Comparison of ENCODE assay signal across 28 cellular contexts in genomic region chr12:58190624-58191023, GRCh38.
"Had no signal": no experiment of that assay in that cellular context is flagged by ENCODE, and none has a peak within 500 bp of the region (broad histone marks: within the 10 kb centered on the region; RNA-seq: fewer than 3 reads in every experiment).

No MANE protein-coding gene starts in this region.

- H3K9me3 ChIP-seq: suprapubic skin, testis, thoracic aorta, thyroid gland, tibial artery, transverse colon, upper lobe of right lung, vagina had no signal

- H3K4me1 Mint-ChIP-seq: stimulated activated effector memory CD8-positive, alpha-beta T cell treated with anti-CD3 and anti-CD28 coated beads, Interleukin-12 subunit alpha, Interleukin-12 subunit beta, amount 100 ng/mL, for 72 hours; stimulated activated memory B cell treated with anti-CD40 and anti-IgM and Interleukin-4, amounts not matched to agents 10 μg/mL and 1 μg/mL and 100 μg/mL, for 72 hours; stimulated activated naive CD8-positive, alpha-beta T cell treated with anti-CD3 and anti-CD28 coated beads, Interleukin-15, amount 100 ng/mL, for 72 hours had no signal

- ATAC-seq: stimulated activated effector memory CD8-positive, alpha-beta T cell treated with anti-CD3 and anti-CD28 coated beads, Interleukin-12 subunit alpha, Interleukin-12 subunit beta, amount 100 ng/mL, for 72 hours; stimulated activated memory B cell treated with anti-CD40 and anti-IgM and Interleukin-4, amounts not matched to agents 10 μg/mL and 1 μg/mL and 100 μg/mL, for 72 hours; stimulated activated naive B cell treated with anti-CD40 and anti-IgM and Interleukin-4, amounts not matched to agents 10 μg/mL and 1 μg/mL and 100 μg/mL, for 72 hours; stimulated activated naive CD8-positive, alpha-beta T cell treated with anti-CD3 and anti-CD28 coated beads, Interleukin-15, amount 100 ng/mL, for 72 hours; stimulated activated naive CD8-positive, alpha-beta T cell treated with anti-CD3 and anti-CD28 coated beads, Interleukin-15, Interleukin-2, amounts not matched to agents 100 U/mL and 50 U/mL, for 24 hours; upper lobe of right lung had no signal

- H3K36me3 ChIP-seq: stomach, suprapubic skin, thoracic aorta, thyroid gland, tibial artery, tibial nerve, transverse colon, upper lobe of left lung, upper lobe of right lung, uterus, vagina had no signal

- H3K27ac ChIP-seq: stomach, suprapubic skin, testis, thoracic aorta, thyroid gland, tibial artery, tibial nerve, transverse colon, upper lobe of left lung, upper lobe of right lung, uterus, vagina had no signal

- H3K4me3 Mint-ChIP-seq: stimulated activated effector memory CD8-positive, alpha-beta T cell treated with anti-CD3 and anti-CD28 coated beads, Interleukin-12 subunit alpha, Interleukin-12 subunit beta, amount 100 ng/mL, for 72 hours; stimulated activated memory B cell treated with anti-CD40 and anti-IgM and Interleukin-4, amounts not matched to agents 10 μg/mL and 1 μg/mL and 100 μg/mL, for 72 hours; stimulated activated naive B cell treated with anti-CD40 and anti-IgM and Interleukin-4, amounts not matched to agents 10 μg/mL and 1 μg/mL and 100 μg/mL, for 72 hours; stimulated activated naive CD8-positive, alpha-beta T cell treated with anti-CD3 and anti-CD28 coated beads, Interleukin-15, amount 100 ng/mL, for 72 hours; stimulated activated naive CD8-positive, alpha-beta T cell treated with anti-CD3 and anti-CD28 coated beads, Interleukin-15, Interleukin-2, amounts not matched to agents 100 ng/mL and 50 ng/mL, for 24 hours; type B pancreatic cell had no signal

- H3K27me3 ChIP-seq: stomach, suprapubic skin, testis, thyroid gland, tibial artery, tibial nerve, transverse colon, upper lobe of left lung, upper lobe of right lung, uterus, vagina had no signal

- H3K4me1 ChIP-seq: stomach, suprapubic skin, testis, thyroid gland, tibial artery, tibial nerve, transverse colon, upper lobe of left lung, upper lobe of right lung, uterus, vagina had no signal

- H3K27ac Mint-ChIP-seq: stimulated activated effector memory CD8-positive, alpha-beta T cell treated with anti-CD3 and anti-CD28 coated beads, Interleukin-12 subunit alpha, Interleukin-12 subunit beta, amount 100 ng/mL, for 72 hours; stimulated activated memory B cell treated with anti-CD40 and anti-IgM and Interleukin-4, amounts not matched to agents 10 μg/mL and 1 μg/mL and 100 μg/mL, for 72 hours; stimulated activated naive B cell treated with anti-CD40 and anti-IgM and Interleukin-4, amounts not matched to agents 10 μg/mL and 1 μg/mL and 100 μg/mL, for 72 hours; stimulated activated naive CD8-positive, alpha-beta T cell treated with anti-CD3 and anti-CD28 coated beads, Interleukin-15, amount 100 ng/mL, for 72 hours; stimulated activated naive CD8-positive, alpha-beta T cell treated with anti-CD3 and anti-CD28 coated beads, Interleukin-15, Interleukin-2, amounts not matched to agents 100 ng/mL and 50 ng/mL, for 24 hours; type B pancreatic cell had no signal

- H3K27me3 Mint-ChIP-seq: stimulated activated naive B cell treated with anti-CD40 and anti-IgM and Interleukin-4, amounts not matched to agents 10 μg/mL and 1 μg/mL and 100 μg/mL, for 72 hours; stimulated activated naive CD8-positive, alpha-beta T cell treated with anti-CD3 and anti-CD28 coated beads, Interleukin-15, amount 100 ng/mL, for 72 hours had no signal

- H3K4me3 ChIP-seq: stomach, suprapubic skin, testis, thoracic aorta, thyroid gland, tibial artery, tibial nerve, transverse colon, upper lobe of left lung, upper lobe of right lung, uterus, vagina had no signal

- DNase-seq: stimulated activated CD4-positive, alpha-beta T cell treated with anti-CD3 and anti-CD28 coated beads, Interleukin-2, amount 100 ng/mL, for 48 hours; stimulated activated CD4-positive, alpha-beta T cell treated with anti-CD3 and anti-CD28 coated beads, Interleukin-4, amount 100 ng/mL, for 1 hour; stimulated activated CD4-positive, alpha-beta T cell treated with anti-CD3 and anti-CD28 coated beads, Interleukin-4, amount 100 ng/mL, for 24 hours; stimulated activated CD4-positive, alpha-beta T cell treated with anti-CD3 and anti-CD28 coated beads, Interleukin-4, amount 100 ng/mL, for 4 hours; stimulated activated CD8-positive, alpha-beta memory T cell treated with anti-CD3 and anti-CD28 coated beads, Interleukin-4, amount 100 ng/mL, for 48 hours; stimulated activated naive B cell treated with anti-CD40 and anti-IgM and Interleukin-4, amounts not matched to agents 10 μg/mL and 1 μg/mL and 100 μg/mL, for 72 hours; stimulated activated naive CD4-positive, alpha-beta T cell; stimulated activated naive CD4-positive, alpha-beta T cell treated with Interleukin-2 at 50 U/mL for 16 hours; stimulated activated naive CD8-positive, alpha-beta T cell treated with anti-CD3 and anti-CD28 coated beads, Interleukin-15, amount 100 ng/mL, for 72 hours; stimulated activated naive CD8-positive, alpha-beta T cell treated with anti-CD3 and anti-CD28 coated beads, Interleukin-15, Interleukin-2, amounts not matched to agents 100 U/mL and 50 U/mL, for 24 hours; stomach; substantia nigra; testis; thyroid gland; tibial artery; transverse colon; trophoblast cell; upper lobe of left lung; upper lobe of right lung; uterus had no signal

- H3K36me3 Mint-ChIP-seq: stimulated activated effector memory CD8-positive, alpha-beta T cell treated with anti-CD3 and anti-CD28 coated beads, Interleukin-12 subunit alpha, Interleukin-12 subunit beta, amount 100 ng/mL, for 72 hours; stimulated activated memory B cell treated with anti-CD40 and anti-IgM and Interleukin-4, amounts not matched to agents 10 μg/mL and 1 μg/mL and 100 μg/mL, for 72 hours; type B pancreatic cell had no signal
